In the genomic region with DNA sequence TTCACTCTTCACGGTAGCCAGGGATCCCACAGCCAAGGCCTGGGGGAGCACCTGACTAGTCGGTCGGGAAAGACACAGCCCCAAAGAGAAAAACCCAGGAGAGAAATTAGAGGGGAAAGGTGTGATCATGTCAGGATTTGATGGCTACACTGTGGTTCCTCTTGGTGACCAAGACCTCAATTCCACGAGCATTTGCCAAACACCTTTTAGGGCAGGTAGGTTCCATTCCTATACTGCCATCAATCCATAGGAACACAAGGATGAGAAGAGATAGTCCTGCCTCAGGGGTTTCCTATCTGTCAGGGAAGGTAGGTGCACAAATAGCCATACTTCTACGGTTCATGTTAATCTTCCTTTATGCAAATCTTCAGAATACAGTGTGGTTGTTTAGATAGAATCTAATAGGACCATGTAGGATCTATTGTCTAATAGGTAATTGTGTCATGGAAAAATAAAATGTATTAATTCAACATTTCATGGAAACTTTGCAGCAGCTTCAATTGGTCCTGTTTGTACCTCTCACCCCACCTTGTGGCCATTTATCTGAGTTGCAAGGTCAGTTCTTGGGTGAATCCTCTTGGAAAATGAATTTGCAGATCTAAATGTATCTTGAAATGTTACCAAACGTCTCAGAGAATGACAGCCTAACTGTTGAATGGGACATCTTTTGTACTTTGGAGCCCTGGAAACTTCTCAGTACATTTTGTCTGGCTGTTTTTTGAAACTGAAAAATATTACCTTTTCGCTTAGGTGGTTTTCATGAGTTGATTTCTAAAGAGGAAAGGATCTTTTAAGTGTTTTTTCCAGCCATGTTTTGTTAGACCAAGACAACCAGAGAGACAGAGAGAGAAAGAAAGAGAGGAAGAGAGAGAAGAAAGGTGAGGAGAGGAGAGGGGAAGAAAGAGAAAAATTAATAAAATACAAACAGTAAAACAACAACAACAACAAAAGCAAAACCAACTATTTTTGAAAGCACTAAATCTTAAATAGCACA, we compare ENCODE assay signal across 8 cellular contexts. TPM values are rescaled to one million over a fixed set of nuclear protein-coding genes. Genes with fewer than 3 reads are reported as not detected.
A peak's percentile ranks its signal among the peaks of the same experiment; 100 is the strongest.
DNase-seq lines count a peak whose midpoint lies in the region; ATAC-seq, FAIRE-seq and TF ChIP-seq lines count a peak whose summit lies in the region.

No MANE protein-coding gene starts in this region.

- H3K36me3 Mint-ChIP-seq in CD4-positive, alpha-beta T cell (ENCODE audit: low read depth) = no peaks in the 10 kb centered on the region
- no peaks in the 10 kb centered on the region for H3K36me3 Mint-ChIP-seq in stimulated activated memory B cell treated with anti-CD40 and anti-IgM and Interleukin-4, amounts not matched to agents 10 μg/mL and 1 μg/mL and 100 μg/mL, for 72 hours

- intact Hi-C loops in CD4-positive, alpha-beta T cell (cut with DNase I, micrococcal nuclease) = loop anchor here (5.0 to 10.0 kb wide), 3 partner anchors 253 to 400 kb away; partner anchors contain the start of gene ULBP3 (in 1 of the 2)
- intact Hi-C loops in kidney (cut with DNase I) = loop anchor here (10.0 kb wide), 1 partner anchor 250 kb away; no protein-coding TSS in a partner anchor

- no peak overlapping the region for H3K27ac ChIP-seq in CD4-positive, alpha-beta T cell (ENCODE audit: low read depth, low read length)
- H3K27ac ChIP-seq in kidney (ENCODE audit: low read depth in 2 of 2, low read length in 2 of 2) (no peak overlapping the region), suprapubic skin (no peak overlapping the region)

- H3K9ac ChIP-seq in kidney (ENCODE audit: low read length in 2 of 2) = no peak overlapping the region

- H3K27me3 Mint-ChIP-seq in CD4-positive, alpha-beta T cell = peaks cover 24% of the 10 kb centered on the region
- H3K27me3 Mint-ChIP-seq in stimulated activated memory B cell treated with anti-CD40 and anti-IgM and Interleukin-4, amounts not matched to agents 10 μg/mL and 1 μg/mL and 100 μg/mL, for 72 hours = no peaks in the 10 kb centered on the region

- POLR2A ChIA-PET in CD4-positive, alpha-beta T cell (lab: Charles Lee) = no interaction called here

- no peaks in the 10 kb centered on the region for H3K9me3 ChIP-seq in CD4-positive, alpha-beta T cell (ENCODE audit: control insufficient read depth, low read length)
- no peaks in the 10 kb centered on the region for H3K9me3 ChIP-seq in kidney (ENCODE audit: control insufficient read depth in 1 of 2, low read length in 2 of 2)
- no peaks in the 10 kb centered on the region for H3K9me3 ChIP-seq in suprapubic skin

- H3K36me3 ChIP-seq in kidney (ENCODE audit: control insufficient read depth in 1 of 2, insufficient read depth in 2 of 2, low read length in 2 of 2) = no peaks in the 10 kb centered on the region
- H3K36me3 ChIP-seq in suprapubic skin = no peaks in the 10 kb centered on the region

- no peak for TF ChIP-seq EP300 in suprapubic skin (IDR thresholded peaks at IDR 0.05)

- H3K4me1 ChIP-seq in kidney (ENCODE audit: control insufficient read depth in 1 of 2, insufficient read depth in 1 of 2, low read depth in 1 of 2, low read length in 2 of 2) (no peaks in the 10 kb centered on the region), suprapubic skin (peaks cover 6% of the 10 kb centered on the region)

- H3K4me3 ChIP-seq in kidney (ENCODE audit: low read length in 2 of 2) (no peak overlapping the region), suprapubic skin (no peak overlapping the region)

- FAIRE-seq in GM12891 (lab: Jason Lieb, UNC) (no peak), kidney (lab: Jason Lieb, UNC) (peak; percentile 30)

- H3K27ac Mint-ChIP-seq in CD4-positive, alpha-beta T cell = no peak overlapping the region
- H3K27ac Mint-ChIP-seq in stimulated activated memory B cell treated with anti-CD40 and anti-IgM and Interleukin-4, amounts not matched to agents 10 μg/mL and 1 μg/mL and 100 μg/mL, for 72 hours = no peak overlapping the region

- no peak for ATAC-seq in CD4-positive, alpha-beta T cell (ENCODE audit: poor library complexity)
- ATAC-seq in GM19463 (IDR thresholded peaks at IDR 0.05; ENCODE audit: unreplicated experiment) = no peak
- ATAC-seq in stimulated activated memory B cell treated with anti-CD40 and anti-IgM and Interleukin-4, amounts not matched to agents 10 μg/mL and 1 μg/mL and 100 μg/mL, for 72 hours = no peak

- peak; percentile 27 for TF ChIP-seq CTCF in CD4-positive, alpha-beta T cell (IDR thresholded peaks at IDR 0.05)
- TF ChIP-seq CTCF in kidney (IDR thresholded peaks at IDR 0.05; ENCODE audit: borderline replicate concordance, extremely low read depth, insufficient read depth) = peak; percentile 85
- TF ChIP-seq CTCF in suprapubic skin (IDR thresholded peaks at IDR 0.05) = peak; percentile 71 to 86

- no peaks in the 10 kb centered on the region for H3K4me1 Mint-ChIP-seq in CD4-positive, alpha-beta T cell (ENCODE audit: low read depth)
- no peaks in the 10 kb centered on the region for H3K4me1 Mint-ChIP-seq in stimulated activated memory B cell treated with anti-CD40 and anti-IgM and Interleukin-4, amounts not matched to agents 10 μg/mL and 1 μg/mL and 100 μg/mL, for 72 hours

- CTCF ChIA-PET in CD4-positive, alpha-beta T cell (lab: Charles Lee) = no interaction called here

- WGBS in suprapubic skin = 67% methylated on average over 7 of the region's 7 CpGs

- no peak for DNase-seq in CD4-positive, alpha-beta T cell
- DNase-seq in GM12891 (ENCODE audit: insufficient read length, low spot score) (peak; percentile 25), NCI-H748 (lab: John Stamatoyannopoulos, UW; ENCODE audit: unreplicated experiment) (peak; percentile 53), brain pericyte (ENCODE audit: low read depth, low spot score) (peak; percentile 37), kidney (no peak), suprapubic skin (ENCODE audit: low spot score in 2 of 2) (no peak)

- no peak overlapping the region for H3K4me3 Mint-ChIP-seq in CD4-positive, alpha-beta T cell
- no peak overlapping the region for H3K4me3 Mint-ChIP-seq in stimulated activated memory B cell treated with anti-CD40 and anti-IgM and Interleukin-4, amounts not matched to agents 10 μg/mL and 1 μg/mL and 100 μg/mL, for 72 hours

- no peaks in the 10 kb centered on the region for H3K27me3 ChIP-seq in CD4-positive, alpha-beta T cell (ENCODE audit: control insufficient read depth, insufficient read depth, low read length)
- H3K27me3 ChIP-seq in suprapubic skin = no peaks in the 10 kb centered on the region

- TF ChIP-seq POLR2A in GM12891 (IDR thresholded peaks at IDR 0.05; ENCODE audit: low read depth, low read length) (no peak), suprapubic skin (IDR thresholded peaks at IDR 0.05) (no peak)

- H3K9me3 Mint-ChIP-seq in CD4-positive, alpha-beta T cell = no peaks in the 10 kb centered on the region
- H3K9me3 Mint-ChIP-seq in stimulated activated memory B cell treated with anti-CD40 and anti-IgM and Interleukin-4, amounts not matched to agents 10 μg/mL and 1 μg/mL and 100 μg/mL, for 72 hours = no peaks in the 10 kb centered on the region

TF ChIP-seq in GM12891, 5 proteins besides CTCF, POLR2A, EP300 and RAD21:
- TF ChIP-seq POU2F2 (IDR thresholded peaks at IDR 0.05; ENCODE audit: low read depth, low read length) = no peak
- no peak for TF ChIP-seq TAF1 (IDR thresholded peaks at IDR 0.05; ENCODE audit: low read depth, low read length)
- TF ChIP-seq POLR2AphosphoS5 (IDR thresholded peaks at IDR 0.05; ENCODE audit: low read depth, low read length) = no peak
- TF ChIP-seq SPI1 (IDR thresholded peaks at IDR 0.05; ENCODE audit: low read depth, low read length) = no peak
- no peak for TF ChIP-seq PAX5 (IDR thresholded peaks at IDR 0.05; ENCODE audit: insufficient read depth, low read length, severe bottlenecking)

RNA-seq across cellular contexts. Expression of gene IYD, which starts 33.7 kb away (rescaled TPM):
- total RNA-seq in CD4-positive, alpha-beta T cell = not detected
- polyA plus RNA-seq in GM12891 (2012; ENCODE audit: low read depth, missing spikeins) = not detected
- total RNA-seq in kidney (2.3 TPM), suprapubic skin (1 to 10 TPM in 2 of 4 donors, under 1 TPM in 2; 0.13 to 3.0 (median 1.6) TPM)
- polyA plus RNA-seq in kidney (ENCODE audit: insufficient read depth, low read depth, low replicate concordance) = 6.0 TPM

Comparison
In these comparisons a context has a peak if more than half of its experiments do, and no peak if none do; other contexts are left out.
1. DNase-seq: peak in GM12891 (single experiment), NCI-H748 (single experiment) and brain pericyte (single experiment); none in CD4-positive, alpha-beta T cell (0 of 10), kidney (single experiment) and suprapubic skin (0 of 2).
2. CTCF ChIP-seq: peak in every context shown above with its lines; median percentile 85 in kidney; 78 in suprapubic skin; 27 in CD4-positive, alpha-beta T cell.